In the genomic region with DNA sequence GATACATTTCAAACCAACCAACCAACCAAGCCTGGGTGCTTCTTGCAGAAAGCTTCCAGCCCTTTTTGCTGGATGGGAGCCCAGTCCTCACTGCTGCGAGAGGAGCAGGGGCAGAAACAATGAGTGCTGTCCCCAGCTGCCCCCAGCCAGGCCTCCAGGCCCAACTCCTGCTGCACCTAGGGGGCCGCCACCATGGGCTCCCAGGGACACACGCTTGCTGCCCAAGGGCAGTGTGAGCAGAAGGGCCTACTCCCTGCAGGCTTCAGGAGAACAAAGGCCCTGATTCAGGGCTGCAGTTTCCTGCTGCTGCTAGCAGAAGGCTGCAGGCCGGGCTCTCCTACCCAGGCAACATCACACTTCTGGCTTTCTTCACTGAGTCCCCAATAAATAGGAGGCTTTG, we compare ENCODE assay signal across 18 cellular contexts. TPM values are rescaled to one million over a fixed set of nuclear protein-coding genes. Genes with fewer than 3 reads are reported as not detected.
DNase-seq lines count a peak whose midpoint lies in the region; ATAC-seq and TF ChIP-seq lines count a peak whose summit lies in the region.
"Had no signal": no experiment of that assay in that cellular context is flagged by ENCODE, and none has a peak within 500 bp of the region (broad histone marks: within the 10 kb centered on the region; RNA-seq: fewer than 3 reads in every experiment).

No MANE protein-coding gene starts in this region.

- H3K27ac ChIP-seq in caudate nucleus (ENCODE audit: low read depth, low read length), result peak overlapping the region; percentile 89
- H3K27ac ChIP-seq: cardiac muscle cell, esophagus squamous epithelium had no signal

- TF ChIP-seq CTCF in GM10266 (IDR thresholded peaks at IDR 0.05; ENCODE audit: control insufficient read depth, insufficient read depth, low read depth, missing control alignments), result no peak

- DNase-seq in H7 (peak; percentile 19), caudate nucleus (lab: John Stamatoyannopoulos, UW) (peak in 51 of 61 donors; percentile 11 to 76 (median 45)), hypothalamus (lab: John Stamatoyannopoulos, UW) (peak in 44 of 51 donors; percentile 8 to 76 (median 42)), posterior cingulate gyrus (peak in 9 of 10 donors; percentile 38 to 91 (median 52)), SKM-1 treated with dmso at 0.1 percent for 144 hours (lab: John Stamatoyannopoulos, UW; ENCODE audit: unreplicated experiment) (no peak), GM10266 (ENCODE audit: extremely low spot score) (no peak)
- DNase-seq: activated B cell treated with CpG ODN at 0.5 μM for 24 hours; activated naive CD8-positive, alpha-beta T cell treated with anti-CD3 and anti-CD28 coated beads, Interleukin-2, amount 50 U/mL, for 24 hours; esophagus squamous epithelium; Kasumi-1; NCI-H1092 treated with DMSO at 0.1 percent for 48 hours; NCI-H2081; NCI-H510A treated with DMSO at 0.1 percent for 48 hours; SHP77; stimulated activated CD4-positive, alpha-beta T cell treated with anti-CD3 and anti-CD28 coated beads, Interleukin-2, amount 100 ng/mL, for 24 hours had no signal

- intact Hi-C loops in posterior cingulate gyrus (cut with DNase I), result no loop called here

- no peak overlapping the region for H3K4me3 ChIP-seq in H7 (ENCODE audit: insufficient read depth, low read depth, low read length)
- H3K4me3 ChIP-seq: cardiac muscle cell, esophagus squamous epithelium had no signal

- H3K27me3 ChIP-seq in H7 (ENCODE audit: control insufficient read depth, insufficient read depth, low read length), result no peaks in the 10 kb centered on the region; the same call in 1 of the 2 replicates
- H3K27me3 ChIP-seq: cardiac muscle cell, esophagus squamous epithelium had no signal

- H3K36me3 ChIP-seq in H7 (replicated peaks; ENCODE audit: control insufficient read depth, insufficient read depth, low read length), result no peaks in the 10 kb centered on the region
- H3K36me3 ChIP-seq: cardiac muscle cell, esophagus squamous epithelium had no signal

- ATAC-seq in HG03342 (IDR thresholded peaks at IDR 0.05; ENCODE audit: unreplicated experiment), result no peak
- ATAC-seq: activated naive CD8-positive, alpha-beta T cell treated with anti-CD3 and anti-CD28 coated beads, Interleukin-2, amount 50 U/mL, for 24 hours had no signal

RNA-seq across cellular contexts. Expression of a gene that starts 37.7 kb away (rescaled TPM):
- total RNA-seq in H7 (2014; rRNA removed; shearing (Covaris generic)), result not detected in 2 replicates
- total RNA-seq: activated B cell treated with CpG ODN at 0.5 μM for 24 hours, cardiac muscle cell, HT-29 had no signal

Comparison
In these comparisons a context has a peak if more than half of its experiments do, and no peak if none do; other contexts are left out.
1. DNase-seq: peak in H7 (single experiment), caudate nucleus (51 of 61), hypothalamus (44 of 51) and posterior cingulate gyrus (9 of 10); none in SKM-1 treated with dmso at 0.1 percent for 144 hours (single experiment) and GM10266 (single experiment).